In the genomic region with DNA sequence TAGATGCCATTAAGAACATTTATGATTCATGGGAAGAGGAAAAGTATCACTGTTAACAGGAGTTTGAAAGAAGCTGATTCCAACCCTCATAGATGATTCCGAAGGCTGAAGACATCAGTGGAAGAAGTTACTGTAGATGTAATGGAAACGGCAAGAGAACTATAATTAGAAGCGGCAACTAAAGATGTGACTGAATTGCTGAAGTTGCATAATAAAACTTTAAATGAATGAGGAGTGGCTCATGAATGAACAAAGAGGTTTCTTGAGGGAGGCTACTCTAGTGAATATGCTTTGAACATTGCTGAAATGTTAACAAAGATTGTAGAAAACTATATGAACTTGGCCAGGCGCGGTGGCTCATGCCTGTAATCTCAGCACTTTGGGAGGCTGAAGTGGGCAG, we compare ENCODE assay signal across 23 cellular contexts.
"Had no signal": no experiment of that assay in that cellular context is flagged by ENCODE, and none has a peak within 500 bp of the region (broad histone marks: within the 10 kb centered on the region; RNA-seq: fewer than 3 reads in every experiment).

No MANE protein-coding gene starts in this region.

- FAIRE-seq: HTR-8/SVneo had no signal

- H3K9me3 ChIP-seq: SK-N-SH had no signal

- H3K4me2 ChIP-seq: KMS-11, SK-N-SH had no signal

- H3K27ac ChIP-seq: HL-60, KMS-11, RWPE1 had no signal

- ATAC-seq: Panc1, PC-3 had no signal

- DNase-seq: Kasumi-1, MM.1S, NCI-H1092 treated with DMSO at 0.1 percent for 48 hours, NCI-H1436, NCI-H187, NCI-H2029, NCI-H2081 treated with DMSO at 0.1 percent for 48 hours, NCI-H2171, NCI-H226, NCI-H446, NCI-H510A, NCI-H524 treated with DMSO at 0.1 percent for 48 hours, NCI-H69, NCI-H774, PC-3, SHP77, SK-N-SH, SW 1271 had no signal

- H3K9ac ChIP-seq: KMS-11, SK-N-SH had no signal
